11 cellular contexts compared by ENCODE assay signal in the genomic region with DNA sequence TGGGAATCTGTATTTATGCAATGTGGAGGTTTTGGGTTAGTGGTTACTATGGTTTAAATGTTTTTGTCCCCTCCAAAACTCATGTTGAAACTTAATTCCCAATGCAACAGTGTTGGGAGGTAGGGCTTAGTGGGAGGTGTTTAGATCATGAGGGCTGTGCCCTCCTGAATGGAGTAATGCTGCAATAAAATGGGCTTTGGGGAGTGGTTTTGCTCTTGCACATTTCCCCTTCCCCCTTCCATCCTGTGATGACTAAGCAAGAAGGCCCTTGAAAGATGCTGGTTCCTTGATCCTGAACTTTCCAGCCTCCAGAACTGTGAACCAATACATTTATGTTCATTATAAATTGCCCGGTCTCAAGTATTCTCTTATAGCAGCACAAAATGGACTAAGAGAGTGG. TPM values are rescaled to one million over a fixed set of nuclear protein-coding genes. Genes with fewer than 3 reads are reported as not detected.
DNase-seq lines count a peak whose midpoint lies in the region; ATAC-seq, FAIRE-seq and TF ChIP-seq lines count a peak whose summit lies in the region.
"Had no signal": no experiment of that assay in that cellular context is flagged by ENCODE, and none has a peak within 500 bp of the region (broad histone marks: within the 10 kb centered on the region; RNA-seq: fewer than 3 reads in every experiment).

No MANE protein-coding gene starts in this region.

- POLR2A ChIA-PET in Caco-2 (lab: Charles Lee): no interaction called here

- ATAC-seq in HG02798 (IDR thresholded peaks at IDR 0.05; ENCODE audit: poor library complexity, unreplicated experiment): no peak

- no peaks in the 10 kb centered on the region for H3K4me1 Mint-ChIP-seq in Caco-2 (ENCODE audit: low read depth, unreplicated experiment)

- no peak overlapping the region for H3K27ac Mint-ChIP-seq in Caco-2 (ENCODE audit: unreplicated experiment)

- BruUV-seq in Caco-2 (replicated peaks; lab: Mats Ljungman, UMichigan): no TSS peak

- CTCF ChIA-PET in Caco-2 (lab: Charles Lee): no interaction called here

- no peak for TF ChIP-seq CTCF in fibroblast of the aortic adventitia (IDR thresholded peaks at IDR 0.05; ENCODE audit: insufficient read depth, low read length)
- no peak for TF ChIP-seq CTCF in Caco-2 (IDR thresholded peaks at IDR 0.05; ENCODE audit: insufficient read depth in 1 of 2, low read depth in 1 of 2, low read length in 1 of 2, severe bottlenecking in 1 of 2, unreplicated experiment in 1 of 2)

- peak; percentile 32 for DNase-seq in AG20443 (ENCODE audit: low spot score)
- DNase-seq in HT1080 (ENCODE audit: low read depth): peak; percentile 96
- DNase-seq in RCC 7860 (ENCODE audit: low spot score): peak; percentile 54
- peak; percentile 62 for DNase-seq in fibroblast of the aortic adventitia (ENCODE audit: low read depth)
- DNase-seq in NCI-H2081 treated with DMSO at 0.1 percent for 48 hours (lab: John Stamatoyannopoulos, UW): no peak
- no peak for DNase-seq in NCI-H1930 (lab: John Stamatoyannopoulos, UW)
- no peak for DNase-seq in Caco-2
- DNase-seq: activated T-cell treated with anti-CD3 and anti-CD28 coated beads, Interleukin-2, amount 50 U/mL, for 48 hours had no signal

- H3K27me3 Mint-ChIP-seq in Caco-2 (ENCODE audit: insufficient read depth, unreplicated experiment): no peaks in the 10 kb centered on the region

- intact Hi-C loops in Caco-2 (cut with micrococcal nuclease; ENCODE audit: unreplicated experiment): no loop called here

- no peaks in the 10 kb centered on the region for H3K9me3 Mint-ChIP-seq in Caco-2 (ENCODE audit: unreplicated experiment)

- H3K36me3 ChIP-seq in Caco-2 (ENCODE audit: control insufficient read depth, insufficient read depth, low read length): no peaks in the 10 kb centered on the region

- no peaks in the 10 kb centered on the region for H3K36me3 Mint-ChIP-seq in Caco-2 (ENCODE audit: insufficient read depth, unreplicated experiment)

- no peak overlapping the region for H3K4me3 ChIP-seq in fibroblast of the aortic adventitia (ENCODE audit: low read depth, low read length)
- H3K4me3 ChIP-seq in Caco-2 (ENCODE audit: low read depth, low read length): no peak overlapping the region

- no peaks in the 10 kb centered on the region; the same call in 1 of the 2 replicates for H3K4me1 ChIP-seq in Caco-2

- H3K4me3 Mint-ChIP-seq in Caco-2 (ENCODE audit: unreplicated experiment): no peak overlapping the region

- FAIRE-seq in RCC 7860 (lab: Jason Lieb, UNC): no peak
- FAIRE-seq: colon had no signal

- H3K27me3 ChIP-seq in Caco-2 (replicated peaks; ENCODE audit: control insufficient read depth, insufficient read depth, low read length): no peaks in the 10 kb centered on the region

- H3K9me3 ChIP-seq in Caco-2: no peaks in the 10 kb centered on the region

RNA-seq across cellular contexts. Expression of gene RFC4, which starts 9.2 kb away (rescaled TPM):
- 84.7 and 95.1 TPM in 2 replicates for total RNA-seq in HT1080 (2014; rRNA removed; shearing (Covaris generic))
- 70.1 and 73.3 TPM in 2 replicates for polyA plus RNA-seq in HT1080 (2015; cell fraction: cytosol; rRNA removed)
- polyA plus RNA-seq in HT1080 (2015; cell fraction: nucleus; rRNA removed): 113 and 122 TPM in 2 replicates
- total RNA-seq in fibroblast of the aortic adventitia (ENCODE audit: low replicate concordance): 13.2 and 48.4 TPM in 2 replicates
- 52.6 and 62.2 TPM in 2 replicates for total RNA-seq in Caco-2 (2022)

RNA-seq across cellular contexts. Expression of gene ADIPOQ, which starts 27.0 kb away (rescaled TPM):
- not detected in 2 replicates for total RNA-seq in HT1080 (2014; rRNA removed; shearing (Covaris generic))
- not detected in 2 replicates for polyA plus RNA-seq in HT1080 (2015; cell fraction: cytosol; rRNA removed)
- not detected in 2 replicates for polyA plus RNA-seq in HT1080 (2015; cell fraction: nucleus; rRNA removed)
- total RNA-seq in fibroblast of the aortic adventitia (ENCODE audit: low replicate concordance) (not detected in 2 replicates), Caco-2 (2022) (not detected in 2 replicates)
- total RNA-seq: glomerular endothelial cell had no signal

RNA-seq across cellular contexts. Expression of gene EIF4A2, which starts 32.1 kb away (rescaled TPM):
- total RNA-seq in HT1080 (2014; rRNA removed; shearing (Covaris generic)): 557 and 581 TPM in 2 replicates
- polyA plus RNA-seq in HT1080 (2015; cell fraction: cytosol; rRNA removed): 725 and 893 TPM in 2 replicates
- polyA plus RNA-seq in HT1080 (2015; cell fraction: nucleus; rRNA removed): 2,088 and 2,429 TPM in 2 replicates
- 383 and 640 TPM in 2 replicates for total RNA-seq in fibroblast of the aortic adventitia (ENCODE audit: low replicate concordance)
- total RNA-seq in Caco-2 (2022): 346 and 359 TPM in 2 replicates

Comparison
In these comparisons a context has a peak if more than half of its experiments do, and no peak if none do; other contexts are left out.
1. DNase-seq: peak in AG20443 (single experiment), HT1080 (single experiment), RCC 7860 (single experiment) and fibroblast of the aortic adventitia (single experiment); none in NCI-H2081 treated with DMSO at 0.1 percent for 48 hours (single experiment), NCI-H1930 (0 of 2) and Caco-2 (0 of 2).